19 cellular contexts compared by ENCODE assay signal in genomic region chr9:135141183-135141774, GRCh38. TPM values are rescaled to one million over a fixed set of nuclear protein-coding genes. Genes with fewer than 3 reads are reported as not detected.
DNase-seq lines count a peak whose midpoint lies in the region; ATAC-seq, FAIRE-seq and TF ChIP-seq lines count a peak whose summit lies in the region.
"Had no signal": no experiment of that assay in that cellular context is flagged by ENCODE, and none has a peak within 500 bp of the region (broad histone marks: within the 10 kb centered on the region; RNA-seq: fewer than 3 reads in every experiment).

No MANE protein-coding gene starts in this region.

- DNase-seq in IMR-90 (no peak), H1 (ENCODE audit: low read depth in 1 of 2, low spot score in 2 of 2) (no peak), HuH-7 (ENCODE audit: low spot score) (no peak)
- DNase-seq: C1 segment of cervical spinal cord; Caco-2; CD4-positive, CD25-positive, alpha-beta regulatory T cell; CD8-positive, alpha-beta T cell; DMS153; DND-41; GOT3; H7; HCEC 1CT; HFFc6 had no signal

- H2AK5ac ChIP-seq in IMR-90 (ENCODE audit: low read depth, low read length) (no peak overlapping the region), H1 (ENCODE audit: low read depth, low read length) (no peak overlapping the region)

- no peak for TF ChIP-seq POLR2A in IMR-90 (IDR thresholded peaks at IDR 0.05; ENCODE audit: low read depth, low read length)
- TF ChIP-seq POLR2A in H1 (IDR thresholded peaks at IDR 0.05; ENCODE audit: control extremely low read depth in 1 of 2, low read depth in 2 of 2, low read length in 2 of 2), result no peak

- POLR2A ChIA-PET in HEK293 (lab: Yijun Ruan, JAX), result no interaction called here
- POLR2A ChIA-PET in IMR-90 (lab: Charles Lee; ENCODE audit: unreplicated experiment), result no interaction called here
- POLR2A ChIA-PET in H1 (lab: Charles Lee; ENCODE audit: partially characterized antibody), result no interaction called here

- H3K23ac ChIP-seq in IMR-90 (ENCODE audit: low read depth, low read length) (no peak overlapping the region), H1 (ENCODE audit: insufficient read length) (no peak overlapping the region)

- H2AK9ac ChIP-seq in IMR-90 (replicated peaks; ENCODE audit: low read depth, low read length, poor library complexity), result no peak overlapping the region

- H3K14ac ChIP-seq in IMR-90 (replicated peaks; ENCODE audit: low read depth, low read length) (no peak overlapping the region), H1 (ENCODE audit: insufficient read length) (no peak overlapping the region)

- TF ChIP-seq CTCF in HEK293 (tag by site-specific recombination; IDR thresholded peaks at IDR 0.05), result no peak
- no peak for TF ChIP-seq CTCF in IMR-90 (conservative IDR thresholded peaks at IDR 0.05; ENCODE audit: low read depth, low read length)
- no peak for TF ChIP-seq CTCF in H1 (IDR thresholded peaks at IDR 0.05; ENCODE audit: control extremely low read depth in 1 of 3, insufficient read depth in 1 of 3, low read depth in 1 of 3, low read length in 3 of 3)

- ATAC-seq in IMR-90 (ENCODE audit: low read depth) (no peak), GM18519 (IDR thresholded peaks at IDR 0.05; ENCODE audit: low FRiP score, unreplicated experiment) (no peak), SK-N-SH treated with all-trans-retinoic acid at 6 μM for 48 hours (no peak)
- ATAC-seq: CD8-positive, alpha-beta T cell had no signal

- H3K79me1 ChIP-seq in IMR-90 (ENCODE audit: low read depth in 1 of 2, low read length in 2 of 2), result no peaks in the 10 kb centered on the region
- no peaks in the 10 kb centered on the region for H3K79me1 ChIP-seq in H1 (ENCODE audit: low read depth, low read length)

- H4K8ac ChIP-seq in IMR-90 (ENCODE audit: low read depth in 2 of 2, low read length in 2 of 2), result no peak overlapping the region
- no peak overlapping the region for H4K8ac ChIP-seq in H1 (ENCODE audit: extremely low read depth, insufficient read depth, low read length)

- no peak overlapping the region for H3K4me3 ChIP-seq in HEK293 (ENCODE audit: low read depth, low read length)
- H3K4me3 ChIP-seq in IMR-90 (ENCODE audit: insufficient read depth, low read depth, low read length), result no peak overlapping the region
- no peak overlapping the region for H3K4me3 ChIP-seq in H1 (ENCODE audit: extremely low read depth in 1 of 4, insufficient read depth in 2 of 4, low read depth in 3 of 4, low read length in 4 of 4)

- H3K56ac ChIP-seq in IMR-90 (ENCODE audit: extremely low read depth, insufficient read depth, low read length) (no peak overlapping the region), H1 (replicated peaks; ENCODE audit: insufficient read length, low read depth, low read length) (peak overlapping the region; percentile 70)

- H2BK20ac ChIP-seq in IMR-90 (ENCODE audit: low read depth, low read length) (no peak overlapping the region), H1 (ENCODE audit: low read length) (no peak overlapping the region)

- H3K36me3 ChIP-seq in HEK293 (ENCODE audit: control insufficient read depth in 2 of 2, insufficient read depth in 1 of 2, low read length in 2 of 2), result no peaks in the 10 kb centered on the region
- no peaks in the 10 kb centered on the region for H3K36me3 ChIP-seq in IMR-90 (ENCODE audit: control insufficient read depth, insufficient read depth, low read length)
- no peaks in the 10 kb centered on the region for H3K36me3 ChIP-seq in H1 (ENCODE audit: control insufficient read depth in 2 of 4, insufficient read depth in 4 of 4, low read length in 3 of 4)

- H3K18ac ChIP-seq in IMR-90 (ENCODE audit: low read depth, low read length), result no peak overlapping the region
- no peak overlapping the region for H3K18ac ChIP-seq in H1 (ENCODE audit: extremely low read depth, low read length)

- dilution Hi-C loops in IMR-90 (cut with HindIII; ENCODE audit: low sequenced_read_pairs, unreplicated experiment), result no loop called here

- H3K27ac ChIP-seq in HEK293 (ENCODE audit: extremely low read depth, low read depth, low read length) (no peak overlapping the region), IMR-90 (ENCODE audit: insufficient read depth, low read length) (no peak overlapping the region), H1 (ENCODE audit: low read depth, low read length) (no peak overlapping the region)

- H3K4me2 ChIP-seq in IMR-90 (ENCODE audit: low read depth, low read length) (no peak overlapping the region), H1 (ENCODE audit: insufficient read depth in 1 of 2, low read depth in 2 of 2, low read length in 2 of 2) (no peak overlapping the region)

- H4K20me1 ChIP-seq in IMR-90 (ENCODE audit: insufficient read depth, low read length), result no peaks in the 10 kb centered on the region
- peaks cover 0 to 4% of the 10 kb centered on the region in 2 experiments for H4K20me1 ChIP-seq in H1 (replicated peaks in 1 of 2; ENCODE audit: control insufficient read depth in 1 of 2, insufficient read depth in 2 of 2, low read length in 2 of 2)

- H2BK15ac ChIP-seq in IMR-90 (ENCODE audit: low read depth, low read length) (no peak overlapping the region), H1 (ENCODE audit: low read length) (no peak overlapping the region)

- WGBS in IMR-90 (ENCODE audit: extremely low coverage in 2 of 2, insufficient read length in 1 of 2), 2 experiments, result 69 to 100% methylated on average over 1 to 2 of the region's 2 CpGs
- 91 to 100% methylated on average over 2 of the region's 2 CpGs for WGBS in H1 (ENCODE audit: extremely low coverage in 1 of 2, insufficient coverage in 1 of 2, insufficient read length in 1 of 2, insufficient replicate concordance in 2 of 2, low coverage in 1 of 2, low lambda C conversion rate in 2 of 2, missing lambda C conversion rate in 1 of 2), 2 experiments

- H3K27me3 ChIP-seq in IMR-90 (ENCODE audit: control insufficient read depth, insufficient read depth, low read length) (no peaks in the 10 kb centered on the region), H1 (replicated peaks in 1 of 4; ENCODE audit: control insufficient read depth in 3 of 4, extremely low read depth in 1 of 4, insufficient read depth in 3 of 4, low read length in 3 of 4) (no peaks in the 10 kb centered on the region; a peak in 1 of 7 replicates)

- CTCF ChIA-PET in HEK293 (lab: Yijun Ruan, JAX) (no interaction called here), IMR-90 (lab: Yijun Ruan, JAX) (no interaction called here), H1 (lab: Charles Lee; ENCODE audit: partially characterized antibody) (interaction anchor here (0.7 kb wide), 1 partner anchor 196 kb away, joined by 5 read pairs; no protein-coding TSS in a partner anchor)

- no peaks in the 10 kb centered on the region for H3K79me2 ChIP-seq in H1 (ENCODE audit: control insufficient read depth in 1 of 2, insufficient read depth in 2 of 2, low read length in 2 of 2)

- H3K9ac ChIP-seq in IMR-90 (ENCODE audit: low read depth, low read length) (no peak overlapping the region), H1 (replicated peaks in 1 of 4; ENCODE audit: extremely low read depth in 1 of 4, low read depth in 3 of 4, low read length in 3 of 4) (no peak overlapping the region)

- H3K9me1 ChIP-seq in IMR-90 (ENCODE audit: insufficient read depth, low read length), result no peaks in the 10 kb centered on the region

- BruUV-seq in IMR-90 (replicated peaks; lab: Mats Ljungman, UMichigan), result no TSS peak

- no peak overlapping the region for H4K91ac ChIP-seq in IMR-90 (ENCODE audit: insufficient read depth, low read depth, low read length)
- H4K91ac ChIP-seq in H1 (replicated peaks; ENCODE audit: insufficient read length, low read length), result no peak overlapping the region

- intact Hi-C loops in IMR-90 (cut with micrococcal nuclease), result no loop called here

- no peak overlapping the region for H4K5ac ChIP-seq in IMR-90 (ENCODE audit: low read depth, low read length)
- no peak overlapping the region for H4K5ac ChIP-seq in H1 (ENCODE audit: insufficient read length, low read depth, low read length)

- H2BK5ac ChIP-seq in IMR-90 (ENCODE audit: low read depth, low read length, poor library complexity, severe bottlenecking) (peak overlapping the region; percentile 26), H1 (ENCODE audit: low read depth, low read length) (no peak overlapping the region)

- H3K23me2 ChIP-seq in H1 (ENCODE audit: low read depth, low read length), result peaks cover 8% of the 10 kb centered on the region; the same call in 1 of the 2 replicates

- H2BK120ac ChIP-seq in IMR-90 (ENCODE audit: low read depth, low read length), result no peak overlapping the region
- H2BK120ac ChIP-seq in H1 (replicated peaks; ENCODE audit: low read depth, low read length), result no peak overlapping the region

- H3K4ac ChIP-seq in IMR-90 (ENCODE audit: low read depth, low read length), result no peak overlapping the region
- H3K4ac ChIP-seq in H1 (replicated peaks; ENCODE audit: insufficient read length, low read depth, low read length), result no peak overlapping the region

- no peak overlapping the region for H2AFZ ChIP-seq in IMR-90 (replicated peaks; ENCODE audit: low read length, poor library complexity)
- no peak overlapping the region for H2AFZ ChIP-seq in H1 (ENCODE audit: low read length)

- FAIRE-seq in H1 (lab: Jason Lieb, UNC), result no peak
- FAIRE-seq: G401.6, GM12892, GM19239 had no signal

- in situ Hi-C loops in IMR-90 (cut with MboI; ENCODE audit: low sequenced_read_pairs), result no loop called here

- H2BK12ac ChIP-seq in H1 (ENCODE audit: low read depth, low read length), result no peak overlapping the region

- TF ChIP-seq EP300 in H1 (IDR thresholded peaks at IDR 0.05; ENCODE audit: borderline replicate concordance in 1 of 2, low read depth in 2 of 2, low read length in 2 of 2), result no peak

- peaks cover 3% of the 10 kb centered on the region; the same call in 1 of the 2 replicates for H3K4me1 ChIP-seq in HEK293 (ENCODE audit: control insufficient read depth, insufficient read depth, low read length)
- no peaks in the 10 kb centered on the region for H3K4me1 ChIP-seq in IMR-90 (ENCODE audit: control insufficient read depth, insufficient read depth, low read length)
- H3K4me1 ChIP-seq in H1 (replicated peaks in 1 of 4; ENCODE audit: control insufficient read depth in 3 of 4, insufficient read depth in 4 of 4, low read length in 3 of 4), result peaks cover 2 to 14% (median 5%) of the 10 kb centered on the region in 4 experiments
- H3K4me1 ChIP-seq: Caco-2 had no signal

- no peak for TF ChIP-seq RAD21 in IMR-90 (IDR thresholded peaks at IDR 0.05; ENCODE audit: low read length)
- TF ChIP-seq RAD21 in H1 (IDR thresholded peaks at IDR 0.05 in 1 of 2, conservative IDR thresholded peaks at IDR 0.05 in 1 of 2; ENCODE audit: low read depth in 2 of 2, low read length in 2 of 2), result no peak

- H3K9me3 ChIP-seq in HEK293 (ENCODE audit: control insufficient read depth, insufficient read depth, low read depth, low read length) (no peaks in the 10 kb centered on the region), IMR-90 (ENCODE audit: control insufficient read depth, insufficient read depth, low read length) (peaks cover 44% of the 10 kb centered on the region), H1 (ENCODE audit: insufficient read depth in 2 of 2, low read depth in 1 of 2, low read length in 1 of 2) (peaks cover 11 to 21% of the 10 kb centered on the region in 2 experiments)

RNA-seq across cellular contexts. Expression of gene OLFM1, which starts 53.8 kb away (rescaled TPM):
- total RNA-seq in IMR-90 (2012; rRNA removed), result 0.28 and 0.36 TPM in 2 replicates
- 0.23 and 0.38 TPM in 2 replicates for polyA plus RNA-seq in IMR-90 (2012; rRNA removed)
- polyA plus RNA-seq in IMR-90 (2012; cell fraction: cytosol; rRNA removed), result 0.23 and 0.24 TPM in 2 replicates
- 0.11 and 0.25 TPM in 2 replicates for polyA plus RNA-seq in IMR-90 (2012; cell fraction: nucleus; rRNA removed; ENCODE audit: low replicate concordance)
- 47.9 and 53.4 TPM in 2 replicates for total RNA-seq in H1 (2021; fragmentation: NEBNext Ultra II Directional; extraction: Animal tissue kit (Norgen Biotek cat#: 25700))
- polyA plus RNA-seq in H1 (2011; rRNA removed), result 49.7 and 53.0 TPM in 2 replicates
- polyA plus RNA-seq in H1 (2011; cell fraction: cytosol; rRNA removed), result 37.8 TPM
- polyA plus RNA-seq in H1 (2011; cell fraction: nucleus; rRNA removed), result 42.9 TPM
- polyA plus RNA-seq in H1 (2012, experiment 1 of 2), result 67.7 to 74.9 TPM (median 71.8 TPM) in 4 replicates
- 33.0 TPM for polyA plus RNA-seq in H1 (2012, experiment 2 of 2)
- 44.2 TPM for polyA plus RNA-seq in H1 (2013, experiment 1 of 2)
- 49.5 TPM for polyA plus RNA-seq in H1 (2013, experiment 2 of 2)
- 23.8 and 30.3 TPM in 2 replicates for polyA minus RNA-seq in H1 (2011; rRNA and poly(A)+ RNA removed)
- polyA minus RNA-seq in H1 (2011; cell fraction: cytosol; rRNA and poly(A)+ RNA removed), result 18.1 TPM
- polyA minus RNA-seq in H1 (2011; cell fraction: nucleus; rRNA and poly(A)+ RNA removed), result 17.3 TPM
- total RNA-seq: Caco-2; CD4-positive, CD25-positive, alpha-beta regulatory T cell; CD8-positive, alpha-beta T cell had no signal
- polyA plus RNA-seq: CD4-positive, CD25-positive, alpha-beta regulatory T cell had no signal

Comparison
In these comparisons a context has a peak if more than half of its experiments do, and no peak if none do; other contexts are left out.
1. RNA of gene OLFM1, which starts 53.8 kb away (total RNA-seq): 47.9 to 53.4 TPM in H1; 0.28 to 0.36 TPM in IMR-90; every median in the first group is over 10 times any median in the second.